8 cellular contexts compared by ENCODE assay signal in genomic region chr17:2179615-2180295, GRCh38.
DNase-seq lines count a peak whose midpoint lies in the region; ATAC-seq and TF ChIP-seq lines count a peak whose summit lies in the region.

No MANE protein-coding gene starts in this region.

- H3K4me1 ChIP-seq in right lobe of liver (peaks cover 0 to 58% (median 26%) of the 10 kb centered on the region in 4 donors), transverse colon (peaks cover 39 to 84% (median 66%) of the 10 kb centered on the region in 4 donors)

- H3K27me3 ChIP-seq in right lobe of liver (no peaks in the 10 kb centered on the region), transverse colon (no peaks in the 10 kb centered on the region)

- ATAC-seq in right lobe of liver (peak; percentile 61 to 73 (median 67)), HG03135 (IDR thresholded peaks at IDR 0.05; ENCODE audit: unreplicated experiment) (no peak), GM18861 (IDR thresholded peaks at IDR 0.05; ENCODE audit: unreplicated experiment) (no peak)

- no peak for TF ChIP-seq CTCF in right lobe of liver (IDR thresholded peaks at IDR 0.05)
- TF ChIP-seq CTCF in transverse colon (IDR thresholded peaks at IDR 0.05) = no peak

- TF ChIP-seq EP300 in transverse colon (IDR thresholded peaks at IDR 0.05; ENCODE audit: low read depth) = peak; percentile 17

- in situ Hi-C loops in transverse colon (cut with MboI; ENCODE audit: low pct_ligation_motif_present in 1 of 4, low pct_unique_long_range_greater_than_20kb in 1 of 4, low sequenced_read_pairs in 3 of 4) = loop anchor here in 1 of 4 donors (5.0 kb wide), 1 partner anchor 33 kb away; no protein-coding TSS in a partner anchor

- DNase-seq in NCI-H1105 (lab: John Stamatoyannopoulos, UW) (peak; percentile 78), caudate nucleus (lab: John Stamatoyannopoulos, UW) (peak in 39 of 61 donors; percentile 10 to 81 (median 29)), right lobe of liver (peak; percentile 62 to 92 (median 75)), transverse colon (peak; percentile 67), cortex of kidney (lab: John Stamatoyannopoulos, UW) (no peak)
- no peak for DNase-seq in stimulated activated CD4-positive, alpha-beta T cell treated with anti-CD3 and anti-CD28 coated beads, Interleukin-2, amount 100 ng/mL, for 48 hours

- H3K9me3 ChIP-seq in right lobe of liver (no peaks in the 10 kb centered on the region), transverse colon (no peaks in the 10 kb centered on the region)

- H3K27ac ChIP-seq in caudate nucleus (ENCODE audit: low read depth, low read length) = peak overlapping the region; percentile 65
- peak overlapping the region; percentile 23 to 65 (median 47) for H3K27ac ChIP-seq in right lobe of liver
- H3K27ac ChIP-seq in transverse colon = peak overlapping the region; percentile 76 to 87 (median 82)

- H3K36me3 ChIP-seq in right lobe of liver (no peaks in the 10 kb centered on the region), transverse colon (no peaks in the 10 kb centered on the region)

- intact Hi-C loops in right lobe of liver (cut with DNase I) = no loop called here
- intact Hi-C loops in transverse colon (cut with DNase I; ENCODE audit: low total_unique reads) = loop anchor here (10.0 kb wide), 2 partner anchors 95 to 125 kb away; partner anchors contain the start of gene HIC1

- TF ChIP-seq POLR2A in right lobe of liver (IDR thresholded peaks at IDR 0.05) = no peak
- TF ChIP-seq POLR2A in transverse colon (IDR thresholded peaks at IDR 0.05) = no peak

- H3K4me3 ChIP-seq in right lobe of liver (no peak overlapping the region), transverse colon (no peak overlapping the region)

- WGBS in right lobe of liver (ENCODE audit: insufficient coverage, low coverage, low lambda C conversion rate, missing lambda C conversion rate) = 8% methylated on average over 7 of the region's 9 CpGs
- 20 to 51% methylated on average over 3 to 9 of the region's 9 CpGs for WGBS in transverse colon (ENCODE audit: low coverage in 1 of 2), 2 donors

Comparison
In these comparisons a context has a peak if more than half of its experiments do, and no peak if none do; other contexts are left out.
1. DNase-seq: peak in NCI-H1105 (single experiment), caudate nucleus (39 of 61), right lobe of liver (3 of 3) and transverse colon (single experiment); none in stimulated activated CD4-positive, alpha-beta T cell treated with anti-CD3 and anti-CD28 coated beads, Interleukin-2, amount 100 ng/mL, for 48 hours (0 of 2) and cortex of kidney (single experiment).
2. ATAC-seq: peak in right lobe of liver (4 of 4); none in HG03135 (single experiment) and GM18861 (single experiment).
3. Peak in every context shown above with its lines, with median percentiles within 50 percentile points of each other: H3K27ac ChIP-seq.